2 cellular contexts compared by ENCODE assay signal in genomic region chrX:13059269-13059668, GRCh38.
TF ChIP-seq lines count a peak whose summit lies in the region.

No MANE protein-coding gene starts in this region.

TF ChIP-seq in A549, 52 proteins besides CTCF, POLR2A, EP300 and RAD21 (continued from another document):
- TF ChIP-seq MAZ (IDR thresholded peaks at IDR 0.05; ENCODE audit: borderline replicate concordance, low read depth, low read length): no peak
- TF ChIP-seq EHF (CRISPR knock-in tag; IDR thresholded peaks at IDR 0.05): no peak
- TF ChIP-seq POLR2AphosphoS2 (conservative IDR thresholded peaks at IDR 0.05; ENCODE audit: low read length): no peak
- TF ChIP-seq, protein P1, sequence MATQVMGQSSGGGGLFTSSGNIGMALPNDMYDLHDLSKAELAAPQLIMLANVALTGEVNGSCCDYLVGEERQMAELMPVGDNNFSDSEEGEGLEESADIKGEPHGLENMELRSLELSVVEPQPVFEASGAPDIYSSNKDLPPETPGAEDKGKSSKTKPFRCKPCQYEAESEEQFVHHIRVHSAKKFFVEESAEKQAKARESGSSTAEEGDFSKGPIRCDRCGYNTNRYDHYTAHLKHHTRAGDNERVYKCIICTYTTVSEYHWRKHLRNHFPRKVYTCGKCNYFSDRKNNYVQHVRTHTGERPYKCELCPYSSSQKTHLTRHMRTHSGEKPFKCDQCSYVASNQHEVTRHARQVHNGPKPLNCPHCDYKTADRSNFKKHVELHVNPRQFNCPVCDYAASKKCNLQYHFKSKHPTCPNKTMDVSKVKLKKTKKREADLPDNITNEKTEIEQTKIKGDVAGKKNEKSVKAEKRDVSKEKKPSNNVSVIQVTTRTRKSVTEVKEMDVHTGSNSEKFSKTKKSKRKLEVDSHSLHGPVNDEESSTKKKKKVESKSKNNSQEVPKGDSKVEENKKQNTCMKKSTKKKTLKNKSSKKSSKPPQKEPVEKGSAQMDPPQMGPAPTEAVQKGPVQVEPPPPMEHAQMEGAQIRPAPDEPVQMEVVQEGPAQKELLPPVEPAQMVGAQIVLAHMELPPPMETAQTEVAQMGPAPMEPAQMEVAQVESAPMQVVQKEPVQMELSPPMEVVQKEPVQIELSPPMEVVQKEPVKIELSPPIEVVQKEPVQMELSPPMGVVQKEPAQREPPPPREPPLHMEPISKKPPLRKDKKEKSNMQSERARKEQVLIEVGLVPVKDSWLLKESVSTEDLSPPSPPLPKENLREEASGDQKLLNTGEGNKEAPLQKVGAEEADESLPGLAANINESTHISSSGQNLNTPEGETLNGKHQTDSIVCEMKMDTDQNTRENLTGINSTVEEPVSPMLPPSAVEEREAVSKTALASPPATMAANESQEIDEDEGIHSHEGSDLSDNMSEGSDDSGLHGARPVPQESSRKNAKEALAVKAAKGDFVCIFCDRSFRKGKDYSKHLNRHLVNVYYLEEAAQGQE (IDR thresholded peaks at IDR 0.05): no peak
- no peak for TF ChIP-seq SREBF2 (IDR thresholded peaks at IDR 0.05)
- no peak for TF ChIP-seq RNF2 (IDR thresholded peaks at IDR 0.05; ENCODE audit: borderline replicate concordance, low read depth)

TF ChIP-seq in HCT116, 20 proteins besides CTCF, POLR2A, EP300 and RAD21:
- no peak for TF ChIP-seq ZBTB33 (IDR thresholded peaks at IDR 0.05; ENCODE audit: extremely low read depth, insufficient replicate concordance, low read length)
- TF ChIP-seq ELF1 (IDR thresholded peaks at IDR 0.05; ENCODE audit: borderline replicate concordance, low read depth): no peak
